In genomic region chr21:17925000-17925610, GRCh38 we compare ENCODE assay signal across 8 cellular contexts.
A peak's percentile ranks its signal among the peaks of the same experiment; 100 is the strongest.
DNase-seq lines count a peak whose midpoint lies in the region; ATAC-seq and TF ChIP-seq lines count a peak whose summit lies in the region.

No MANE protein-coding gene starts in this region.

- H3K9me3 Mint-ChIP-seq in CD8-positive, alpha-beta memory T cell = peaks cover 0 to 5% (median 2%) of the 10 kb centered on the region in 5 donors
- H3K9me3 Mint-ChIP-seq in activated B cell treated with CpG ODN at 0.5 μM for 24 hours (peaks cover 2% of the 10 kb centered on the region), memory B cell (peaks cover 2% of the 10 kb centered on the region)

- POLR2A ChIA-PET in CD8-positive, alpha-beta memory T cell (lab: Charles Lee) = no interaction called here
- POLR2A ChIA-PET in activated B cell treated with CpG ODN at 0.5 μM for 24 hours (lab: Charles Lee) = interaction anchor here (1.2 kb wide), 1 partner anchor 105 kb away, joined by 3 read pairs; no protein-coding TSS in a partner anchor

- no peak overlapping the region for H3K27ac ChIP-seq in CD8-positive, alpha-beta memory T cell (ENCODE audit: low read depth, low read length)
- H3K27ac ChIP-seq in stomach = no peak overlapping the region

- no peaks in the 10 kb centered on the region for H3K27me3 Mint-ChIP-seq in CD8-positive, alpha-beta memory T cell
- H3K27me3 Mint-ChIP-seq in activated B cell treated with CpG ODN at 0.5 μM for 24 hours (no peaks in the 10 kb centered on the region), memory B cell (peaks cover 2% of the 10 kb centered on the region)

- H3K4me3 Mint-ChIP-seq in CD8-positive, alpha-beta memory T cell = no peak overlapping the region
- H3K4me3 Mint-ChIP-seq in activated B cell treated with CpG ODN at 0.5 μM for 24 hours = no peak overlapping the region
- H3K4me3 Mint-ChIP-seq in memory B cell = no peak overlapping the region

- no peak overlapping the region for H3K4me3 ChIP-seq in CD8-positive, alpha-beta memory T cell (ENCODE audit: low read length)
- no peak overlapping the region for H3K4me3 ChIP-seq in stomach

- DNase-seq in CD8-positive, alpha-beta memory T cell = peak; percentile 14 to 61 (median 42)
- DNase-seq in NCI-H2171 treated with DMSO at 0.1 percent for 48 hours (lab: John Stamatoyannopoulos, UW) = peak; percentile 67
- no peak for DNase-seq in activated B cell treated with CpG ODN at 0.5 μM for 24 hours
- DNase-seq in effector CD4-positive, alpha-beta T cell = peak; percentile 50
- DNase-seq in memory B cell (ENCODE audit: low spot score in 2 of 2) = peak; percentile 36 to 39
- peak; percentile 60 for DNase-seq in stomach

- no peaks in the 10 kb centered on the region for H3K9me3 ChIP-seq in CD8-positive, alpha-beta memory T cell (ENCODE audit: low read length)
- peaks cover 0 to 10% (median 3%) of the 10 kb centered on the region in 4 donors for H3K9me3 ChIP-seq in stomach

- no peaks in the 10 kb centered on the region for H3K27me3 ChIP-seq in CD8-positive, alpha-beta memory T cell (ENCODE audit: insufficient read depth, low read length, poor library complexity, severe bottlenecking)
- no peaks in the 10 kb centered on the region for H3K27me3 ChIP-seq in stomach

- no peaks in the 10 kb centered on the region for H3K4me1 ChIP-seq in CD8-positive, alpha-beta memory T cell (ENCODE audit: insufficient read depth, low read length)
- H3K4me1 ChIP-seq in stomach = no peaks in the 10 kb centered on the region

- no peak for TF ChIP-seq EP300 in stomach (IDR thresholded peaks at IDR 0.05)

- H3K36me3 ChIP-seq in CD8-positive, alpha-beta memory T cell (ENCODE audit: insufficient read depth, low read length) = no peaks in the 10 kb centered on the region
- no peaks in the 10 kb centered on the region for H3K36me3 ChIP-seq in stomach

- 0 to 1% (median 0%) methylated on average over 3 of the region's 3 CpGs for WGBS in stomach, 5 donors

- TF ChIP-seq POLR2A in stomach (IDR thresholded peaks at IDR 0.05) = no peak

- CTCF ChIA-PET in CD8-positive, alpha-beta memory T cell (lab: Charles Lee) = interaction anchor here (0.7 to 5.1 kb wide), 15 partner anchors 10 to 537 kb away, joined by 3 to 46 read pairs (median 5); no protein-coding TSS in a partner anchor
- CTCF ChIA-PET in activated B cell treated with CpG ODN at 0.5 μM for 24 hours (lab: Charles Lee) = interaction anchor here (0.6 to 4.6 kb wide), 17 partner anchors 9 to 538 kb away, joined by 3 to 25 read pairs (median 5); no protein-coding TSS in a partner anchor

- intact Hi-C loops in activated B cell treated with CpG ODN at 0.5 μM for 24 hours (cut with micrococcal nuclease) = loop anchor here (1.0 to 2.0 kb wide), 2 partner anchors 246 to 538 kb away; no protein-coding TSS in a partner anchor
- intact Hi-C loops in stomach (cut with DNase I; ENCODE audit: low total_unique reads) = no loop called here

- H3K36me3 Mint-ChIP-seq in CD8-positive, alpha-beta memory T cell = peaks cover 2 to 16% (median 8%) of the 10 kb centered on the region in 3 donors
- no peaks in the 10 kb centered on the region for H3K36me3 Mint-ChIP-seq in activated B cell treated with CpG ODN at 0.5 μM for 24 hours (ENCODE audit: low read depth)
- H3K36me3 Mint-ChIP-seq in memory B cell = peaks cover 5% of the 10 kb centered on the region

- ATAC-seq in GM19043 (IDR thresholded peaks at IDR 0.05; ENCODE audit: low read depth, unreplicated experiment) (peak; percentile 95), HG03103 (IDR thresholded peaks at IDR 0.05; ENCODE audit: low read depth, unreplicated experiment) (peak; percentile 99), activated B cell treated with CpG ODN at 0.5 μM for 24 hours (ENCODE audit: low read depth) (peak; percentile 92), memory B cell (ENCODE audit: low read depth) (peak; percentile 96)

- TF ChIP-seq CTCF in activated B cell treated with CpG ODN at 0.5 μM for 24 hours (IDR thresholded peaks at IDR 0.05) (no peak), stomach (IDR thresholded peaks at IDR 0.05) (peak in 5 of 7 experiments; percentile 48 to 86 (median 84))

- peaks cover 2 to 7% (median 4%) of the 10 kb centered on the region in 3 donors for H3K4me1 Mint-ChIP-seq in CD8-positive, alpha-beta memory T cell
- H3K4me1 Mint-ChIP-seq in activated B cell treated with CpG ODN at 0.5 μM for 24 hours = no peaks in the 10 kb centered on the region
- H3K4me1 Mint-ChIP-seq in memory B cell = peaks cover 7% of the 10 kb centered on the region

- H3K27ac Mint-ChIP-seq in CD8-positive, alpha-beta memory T cell = no peak overlapping the region
- no peak overlapping the region for H3K27ac Mint-ChIP-seq in activated B cell treated with CpG ODN at 0.5 μM for 24 hours
- no peak overlapping the region for H3K27ac Mint-ChIP-seq in memory B cell
